Comparison of ENCODE assay signal across 8 cellular contexts in the genomic region with DNA sequence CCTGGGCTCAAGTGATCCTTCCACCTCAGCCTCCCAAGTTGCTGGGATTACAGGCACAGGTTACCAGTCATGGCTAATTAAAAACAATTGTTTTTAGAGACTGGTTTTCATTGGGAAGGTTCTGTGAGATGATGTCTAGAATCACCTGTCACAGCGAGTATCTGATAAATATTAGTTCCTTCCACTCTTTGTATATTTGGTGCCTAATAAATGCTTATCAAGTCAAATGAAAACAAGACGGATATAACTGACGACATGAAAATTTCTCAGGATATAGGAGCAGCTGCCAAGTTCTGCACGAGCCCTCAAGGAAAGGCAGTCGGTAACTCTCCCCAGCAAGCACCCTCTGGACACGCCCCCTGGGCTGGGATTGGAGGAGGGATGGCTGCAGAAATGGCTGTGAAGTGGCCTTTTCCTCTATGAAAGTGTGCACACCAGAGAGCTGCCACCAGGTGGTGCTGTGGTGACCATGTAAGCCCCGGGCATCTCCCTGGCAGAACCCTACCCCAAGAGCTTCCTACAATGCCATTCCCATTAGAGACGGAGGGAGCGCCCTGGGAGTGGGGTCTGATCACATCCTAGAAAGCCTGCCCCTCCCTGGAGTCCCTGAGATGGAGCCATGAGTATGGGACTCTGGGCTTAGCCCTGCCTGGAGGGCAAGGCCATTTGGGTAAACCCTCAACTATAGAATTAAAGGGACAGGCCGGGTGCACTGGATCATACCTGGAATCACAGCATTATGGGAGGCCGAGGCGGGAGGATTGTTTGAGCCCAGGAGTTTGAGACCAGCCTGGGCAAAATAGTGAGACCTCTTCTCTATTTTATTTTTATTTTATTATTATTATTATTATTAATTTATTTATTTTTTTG. TPM values are rescaled to one million over a fixed set of nuclear protein-coding genes. Genes with fewer than 3 reads are reported as not detected.
A peak's percentile ranks its signal among the peaks of the same experiment; 100 is the strongest.
DNase-seq lines count a peak whose midpoint lies in the region; ATAC-seq and TF ChIP-seq lines count a peak whose summit lies in the region.

No MANE protein-coding gene starts in this region.

- H3K27ac ChIP-seq in dorsolateral prefrontal cortex: no peak overlapping the region

- peak overlapping the region in 1 of 59 donors; percentile 16 for H3K4me3 ChIP-seq in dorsolateral prefrontal cortex

- no peak for ATAC-seq in HG02623 (IDR thresholded peaks at IDR 0.05; ENCODE audit: unreplicated experiment)

- H3K27me3 ChIP-seq in dorsolateral prefrontal cortex: no peaks in the 10 kb centered on the region

- DNase-seq in GM04504 (ENCODE audit: low read depth) (peak; percentile 89), HPDE6-E6E7 (ENCODE audit: extremely low spot score) (peak; percentile 90), NCI-H82 (lab: John Stamatoyannopoulos, UW) (peak; percentile 100), dorsolateral prefrontal cortex (peak; percentile 66 to 90 (median 79)), lung microvascular endothelial cell (ENCODE audit: low read depth in 2 of 2) (peak; percentile 92 to 95)
- DNase-seq in activated CD4-positive, alpha-beta T cell treated with anti-CD3 and anti-CD28 coated beads, Interleukin-2, amount 50 U/mL, for 4 hours: peak; percentile 78 to 80
- DNase-seq in stimulated activated CD8-positive, alpha-beta memory T cell treated with anti-CD3 and anti-CD28 coated beads, Interleukin-15, amount 100 ng/mL, for 1 hour (ENCODE audit: low read depth): peak; percentile 59

- intact Hi-C loops in dorsolateral prefrontal cortex (cut with DNase I): no loop called here

- TF ChIP-seq CTCF in dorsolateral prefrontal cortex (IDR thresholded peaks at IDR 0.05 in 54 of 56, conservative IDR thresholded peaks at IDR 0.05 in 2 of 56; ENCODE audit: low read depth in 1 of 56, partially characterized antibody in 56 of 56): peak; percentile 47 to 86 (median 76)

RNA-seq across cellular contexts. Expression of a gene that starts 50.9 kb away (rescaled TPM):
- total RNA-seq in dorsolateral prefrontal cortex: 1 to 10 TPM; 1.0 to 7.2 (median 3.3) TPM
- not detected in 2 replicates for total RNA-seq in lung microvascular endothelial cell
